In genomic region chr9:136728548-136729123, GRCh38 we compare ENCODE assay signal across 9 cellular contexts. TPM values are rescaled to one million over a fixed set of nuclear protein-coding genes. Genes with fewer than 3 reads are reported as not detected.
A peak's percentile ranks its signal among the peaks of the same experiment; 100 is the strongest.
DNase-seq lines count a peak whose midpoint lies in the region; ATAC-seq, FAIRE-seq and TF ChIP-seq lines count a peak whose summit lies in the region.
"Had no signal": no experiment of that assay in that cellular context is flagged by ENCODE, and none has a peak within 500 bp of the region (broad histone marks: within the 10 kb centered on the region; RNA-seq: fewer than 3 reads in every experiment).

No MANE protein-coding gene starts in this region.

- ATAC-seq in GM19452 (IDR thresholded peaks at IDR 0.05; ENCODE audit: unreplicated experiment): peak; percentile 23

- peak overlapping the region; percentile 99 for H3K4me2 ChIP-seq in skeletal muscle satellite cell (ENCODE audit: low read length)

- peak overlapping the region; percentile 98 for H3K4me3 ChIP-seq in CD8-positive, alpha-beta memory T cell (ENCODE audit: low read length)
- H3K4me3 ChIP-seq in HL-60 (replicated peaks; ENCODE audit: insufficient read depth, low read length): peak overlapping the region; percentile 92
- peak overlapping the region; percentile 55 for H3K4me3 ChIP-seq in iPS-15b (ENCODE audit: low read depth, low read length)
- H3K4me3 ChIP-seq in skeletal muscle satellite cell (ENCODE audit: low read length): peak overlapping the region; percentile 96

- POLR2A ChIA-PET in CD8-positive, alpha-beta memory T cell (lab: Charles Lee): interaction anchor here (0.6 to 1.9 kb wide), 9 partner anchors 9 to 634 kb away, joined by 3 to 8 read pairs (median 5); partner anchors contain the start of gene MAN1B1

- peaks cover 0 to 7% of the 10 kb centered on the region in 2 donors for H3K27me3 Mint-ChIP-seq in CD8-positive, alpha-beta memory T cell

- H3K27me3 ChIP-seq in CD8-positive, alpha-beta memory T cell (ENCODE audit: insufficient read depth, low read length, poor library complexity, severe bottlenecking): no peaks in the 10 kb centered on the region
- H3K27me3 ChIP-seq in HL-60 (ENCODE audit: insufficient read depth, poor library complexity, severe bottlenecking) (no peaks in the 10 kb centered on the region), iPS-15b (ENCODE audit: control insufficient read depth, insufficient read depth, low read length) (peaks cover 7% of the 10 kb centered on the region), skeletal muscle satellite cell (ENCODE audit: control insufficient read depth, insufficient read depth, low read length) (no peaks in the 10 kb centered on the region)

- no peaks in the 10 kb centered on the region for H3K9me3 ChIP-seq in CD8-positive, alpha-beta memory T cell (ENCODE audit: low read length)
- H3K9me3 ChIP-seq in iPS-15b (ENCODE audit: control insufficient read depth, insufficient read depth, low read length) (no peaks in the 10 kb centered on the region), skeletal muscle satellite cell (replicated peaks; ENCODE audit: low read length) (no peaks in the 10 kb centered on the region)

- H3K4me1 Mint-ChIP-seq in CD8-positive, alpha-beta memory T cell: peaks cover 23 to 35% (median 24%) of the 10 kb centered on the region in 3 donors

- peaks cover 28% of the 10 kb centered on the region for H3K4me1 ChIP-seq in CD8-positive, alpha-beta memory T cell (ENCODE audit: insufficient read depth, low read length)
- H3K4me1 ChIP-seq in iPS-15b (ENCODE audit: control insufficient read depth, insufficient read depth, low read length): peaks cover 10% of the 10 kb centered on the region
- H3K4me1 ChIP-seq in skeletal muscle satellite cell (ENCODE audit: control insufficient read depth, insufficient read depth, low read length): peaks cover 25% of the 10 kb centered on the region

- peaks cover 9 to 36% (median 9%) of the 10 kb centered on the region in 3 donors for H3K36me3 Mint-ChIP-seq in CD8-positive, alpha-beta memory T cell

- H3K27ac Mint-ChIP-seq in CD8-positive, alpha-beta memory T cell: peak overlapping the region in 1 of 8 donors; percentile 83

- H3K4me3 Mint-ChIP-seq in CD8-positive, alpha-beta memory T cell: peak overlapping the region in 6 of 7 donors; percentile 4 to 83 (median 42)

- no peak for DNase-seq in CD8-positive, alpha-beta memory T cell
- peak in 1 of 2 experiments; percentile 30 for DNase-seq in HL-60 (ENCODE audit: low read depth in 1 of 2, low spot score in 1 of 2)
- peak; percentile 19 for DNase-seq in amniotic epithelial cell (ENCODE audit: low read depth)
- no peak for DNase-seq in activated effector memory CD4-positive, alpha-beta T cell treated with Interleukin-2 at 50 U/mL for 16 hours
- DNase-seq in HTR-8/SVneo (ENCODE audit: insufficient read length, low spot score): no peak

- FAIRE-seq in HTR-8/SVneo (lab: Jason Lieb, UNC): no peak

- no peak for TF ChIP-seq CTCF in HL-60 (IDR thresholded peaks at IDR 0.05; ENCODE audit: insufficient read depth, low read length)

- H3K27ac ChIP-seq in CD8-positive, alpha-beta memory T cell (ENCODE audit: low read depth, low read length): peak overlapping the region; percentile 31
- H3K27ac ChIP-seq in HL-60 (replicated peaks): peak overlapping the region; percentile 83

- CTCF ChIA-PET in CD8-positive, alpha-beta memory T cell (lab: Charles Lee): interaction anchor here (0.9 to 1.9 kb wide), 4 partner anchors 13 to 306 kb away, joined by 3 to 11 read pairs (median 4); no protein-coding TSS in a partner anchor

- peak overlapping the region; percentile 65 for H3K9ac ChIP-seq in iPS-15b (ENCODE audit: low read depth, low read length)
- H3K9ac ChIP-seq in skeletal muscle satellite cell (ENCODE audit: low read depth, low read length): peak overlapping the region; percentile 95

- peaks cover 25% of the 10 kb centered on the region for H3K36me3 ChIP-seq in CD8-positive, alpha-beta memory T cell (ENCODE audit: insufficient read depth, low read length)
- H3K36me3 ChIP-seq in iPS-15b (ENCODE audit: control insufficient read depth, insufficient read depth, low read length): peaks cover 29% of the 10 kb centered on the region
- peaks cover 31% of the 10 kb centered on the region for H3K36me3 ChIP-seq in skeletal muscle satellite cell (ENCODE audit: insufficient read depth, low read length)

- no peaks in the 10 kb centered on the region for H3K9me3 Mint-ChIP-seq in CD8-positive, alpha-beta memory T cell

RNA-seq across cellular contexts. Expression of gene LCN10, which starts 14.1 kb away (rescaled TPM):
- 1 to 10 TPM; 1.1 to 1.2 TPM for total RNA-seq in CD8-positive, alpha-beta memory T cell
- 0.22 TPM for polyA plus RNA-seq in CD8-positive, alpha-beta memory T cell
- total RNA-seq in skeletal muscle satellite cell (2012; rRNA removed): not detected in 2 replicates

RNA-seq across cellular contexts. Expression of gene DIPK1B, which starts 16.3 kb away (rescaled TPM):
- total RNA-seq in CD8-positive, alpha-beta memory T cell: not detected
- polyA plus RNA-seq in CD8-positive, alpha-beta memory T cell: not detected
- 0.51 TPM in 1 of 2 replicates, not detected in the other for total RNA-seq in skeletal muscle satellite cell (2012; rRNA removed)

RNA-seq across cellular contexts. Expression of gene LCN6, which starts 19.7 kb away (rescaled TPM):
- total RNA-seq in CD8-positive, alpha-beta memory T cell: not detected
- not detected for polyA plus RNA-seq in CD8-positive, alpha-beta memory T cell
- not detected in 2 replicates for total RNA-seq in skeletal muscle satellite cell (2012; rRNA removed)
- total RNA-seq: T-helper 2 cell treated with Interferon-gamma antibody and Interleukin-4, amounts not matched to agents 100 ng/mL and 5 ng/mL, for 36 hours had no signal

RNA-seq across cellular contexts. Expression of gene LCN8, which starts 29.4 kb away (rescaled TPM):
- total RNA-seq in CD8-positive, alpha-beta memory T cell: not detected
- not detected for polyA plus RNA-seq in CD8-positive, alpha-beta memory T cell
- not detected in 2 replicates for total RNA-seq in skeletal muscle satellite cell (2012; rRNA removed)
- total RNA-seq: T-helper 2 cell treated with Interferon-gamma antibody and Interleukin-4, amounts not matched to agents 100 ng/mL and 5 ng/mL, for 36 hours had no signal

RNA-seq across cellular contexts. Expression of gene LCN15, which starts 35.7 kb away (rescaled TPM):
- not detected for total RNA-seq in CD8-positive, alpha-beta memory T cell
- polyA plus RNA-seq in CD8-positive, alpha-beta memory T cell: not detected
- not detected in 2 replicates for total RNA-seq in skeletal muscle satellite cell (2012; rRNA removed)
- total RNA-seq: T-helper 2 cell treated with Interferon-gamma antibody and Interleukin-4, amounts not matched to agents 100 ng/mL and 5 ng/mL, for 36 hours had no signal
